8 cellular contexts compared by ENCODE assay signal in genomic region chr16:46620265-46621005, GRCh38. TPM values are rescaled to one million over a fixed set of nuclear protein-coding genes. Genes with fewer than 3 reads are reported as not detected.
DNase-seq lines count a peak whose midpoint lies in the region; ATAC-seq and TF ChIP-seq lines count a peak whose summit lies in the region.

No MANE protein-coding gene starts in this region.

- H3K9me3 ChIP-seq in Karpas-422 (ENCODE audit: low read length): no peaks in the 10 kb centered on the region
- H3K9me3 ChIP-seq in right lobe of liver: no peaks in the 10 kb centered on the region
- no peaks in the 10 kb centered on the region for H3K9me3 ChIP-seq in upper lobe of right lung

- H3K27me3 ChIP-seq in Karpas-422 (ENCODE audit: low read length) (no peaks in the 10 kb centered on the region), right lobe of liver (no peaks in the 10 kb centered on the region), upper lobe of right lung (no peaks in the 10 kb centered on the region)

- no peaks in the 10 kb centered on the region for H3K9me3 Mint-ChIP-seq in activated naive CD8-positive, alpha-beta T cell treated with anti-CD3 and anti-CD28 coated beads for 36 hours

- H3K4me1 ChIP-seq in Karpas-422 (ENCODE audit: low read length) (peaks cover 59% of the 10 kb centered on the region), right lobe of liver (peaks cover 0 to 8% (median 0%) of the 10 kb centered on the region in 4 donors), upper lobe of right lung (peaks cover 8% of the 10 kb centered on the region)

- DNase-seq in ACHN (peak; percentile 28), Karpas-422 (peak; percentile 86), right lobe of liver (no peak), upper lobe of right lung (no peak), omental fat pad (ENCODE audit: low spot score) (no peak)
- no peak for DNase-seq in activated naive CD8-positive, alpha-beta T cell treated with anti-CD3 and anti-CD28 coated beads for 36 hours

- TF ChIP-seq POLR2A in right lobe of liver (IDR thresholded peaks at IDR 0.05): no peak

- peak overlapping the region; percentile 90 for H3K9ac ChIP-seq in Karpas-422 (ENCODE audit: low read length)

- H3K4me1 Mint-ChIP-seq in activated naive CD8-positive, alpha-beta T cell treated with anti-CD3 and anti-CD28 coated beads for 36 hours: peaks cover 9% of the 10 kb centered on the region

- peaks cover 35% of the 10 kb centered on the region for H3K36me3 ChIP-seq in Karpas-422 (ENCODE audit: insufficient read depth, low read length)
- no peaks in the 10 kb centered on the region for H3K36me3 ChIP-seq in right lobe of liver
- H3K36me3 ChIP-seq in upper lobe of right lung: no peaks in the 10 kb centered on the region

- no peaks in the 10 kb centered on the region for H3K9me2 ChIP-seq in Karpas-422 (replicated peaks; ENCODE audit: insufficient read depth, low read length)

- H3K4me3 Mint-ChIP-seq in activated naive CD8-positive, alpha-beta T cell treated with anti-CD3 and anti-CD28 coated beads for 36 hours: peak overlapping the region; percentile 92

- in situ Hi-C loops in ACHN (cut with HindIII; ENCODE audit: low pct_ligation_motif_present, low pct_unique_long_range_greater_than_20kb, low sequenced_read_pairs): no loop called here

- H3K36me3 Mint-ChIP-seq in activated naive CD8-positive, alpha-beta T cell treated with anti-CD3 and anti-CD28 coated beads for 36 hours: peaks cover 26% of the 10 kb centered on the region

- H3K4me2 ChIP-seq in Karpas-422 (ENCODE audit: low read depth, low read length, poor library complexity, severe bottlenecking): peak overlapping the region; percentile 97

- H3K4me3 ChIP-seq in Karpas-422 (ENCODE audit: low read length) (peak overlapping the region; percentile 85), right lobe of liver (peak overlapping the region; percentile 36 to 57 (median 39)), upper lobe of right lung (peak overlapping the region; percentile 64)

- intact Hi-C loops in right lobe of liver (cut with DNase I) (no loop called here), upper lobe of right lung (cut with DNase I) (no loop called here)

- ATAC-seq in GM18517 (IDR thresholded peaks at IDR 0.05; ENCODE audit: unreplicated experiment) (peak; percentile 9), right lobe of liver (no peak), upper lobe of right lung (no peak), GM18520 (IDR thresholded peaks at IDR 0.05; ENCODE audit: unreplicated experiment) (no peak), omental fat pad (ENCODE audit: low FRiP score) (no peak)

- H3K79me2 ChIP-seq in Karpas-422 (ENCODE audit: low read length): peaks cover 54% of the 10 kb centered on the region

- H4K20me1 ChIP-seq in Karpas-422 (ENCODE audit: insufficient read depth, low read depth, low read length): no peaks in the 10 kb centered on the region

- H3K27ac ChIP-seq in Karpas-422 (ENCODE audit: low read length) (peak overlapping the region; percentile 81), right lobe of liver (no peak overlapping the region), upper lobe of right lung (no peak overlapping the region)

- peaks cover 23% of the 10 kb centered on the region for H3K27me3 Mint-ChIP-seq in activated naive CD8-positive, alpha-beta T cell treated with anti-CD3 and anti-CD28 coated beads for 36 hours

- WGBS in right lobe of liver (ENCODE audit: insufficient coverage, low coverage, low lambda C conversion rate, missing lambda C conversion rate): 4% methylated on average over 10 of the region's 11 CpGs

- H3K27ac Mint-ChIP-seq in activated naive CD8-positive, alpha-beta T cell treated with anti-CD3 and anti-CD28 coated beads for 36 hours: peak overlapping the region; percentile 70

- TF ChIP-seq CTCF in right lobe of liver (IDR thresholded peaks at IDR 0.05) (no peak), upper lobe of right lung (IDR thresholded peaks at IDR 0.05) (no peak), omental fat pad (IDR thresholded peaks at IDR 0.05) (no peak)

- peak overlapping the region; percentile 19; the same call in 1 of the 2 replicates for H2AFZ ChIP-seq in Karpas-422 (ENCODE audit: low read length)

RNA-seq across cellular contexts. Expression of gene SHCBP1, which starts 0.7 kb away (rescaled TPM):
- total RNA-seq in Karpas-422 (2014; rRNA removed; shearing (Covaris generic); ENCODE audit: low replicate concordance): 15.5 and 15.7 TPM in 2 replicates
- total RNA-seq in activated naive CD8-positive, alpha-beta T cell treated with anti-CD3 and anti-CD28 coated beads for 36 hours: 10 to 100 TPM; 39.5 to 41.6 TPM
- total RNA-seq in right lobe of liver (under 1 TPM in 5 of 6 experiments, not detected in 1; 0.18 to 0.93 (median 0.66) TPM), upper lobe of right lung (1.0 TPM), omental fat pad (1 to 10 TPM in 2 of 4 donors, under 1 TPM in 1, not detected in 1; 0.84 to 2.9 (median 1.9) TPM)

Comparison
In these comparisons a context has a peak if more than half of its experiments do, and no peak if none do; other contexts are left out.
1. DNase-seq: peak in ACHN (single experiment) and Karpas-422 (single experiment); none in activated naive CD8-positive, alpha-beta T cell treated with anti-CD3 and anti-CD28 coated beads for 36 hours (single experiment), right lobe of liver (0 of 3), upper lobe of right lung (single experiment) and omental fat pad (single experiment).
2. Peak in every context shown above with its lines, with median percentiles within 50 percentile points of each other: H3K4me3 ChIP-seq.